In the genomic region with DNA sequence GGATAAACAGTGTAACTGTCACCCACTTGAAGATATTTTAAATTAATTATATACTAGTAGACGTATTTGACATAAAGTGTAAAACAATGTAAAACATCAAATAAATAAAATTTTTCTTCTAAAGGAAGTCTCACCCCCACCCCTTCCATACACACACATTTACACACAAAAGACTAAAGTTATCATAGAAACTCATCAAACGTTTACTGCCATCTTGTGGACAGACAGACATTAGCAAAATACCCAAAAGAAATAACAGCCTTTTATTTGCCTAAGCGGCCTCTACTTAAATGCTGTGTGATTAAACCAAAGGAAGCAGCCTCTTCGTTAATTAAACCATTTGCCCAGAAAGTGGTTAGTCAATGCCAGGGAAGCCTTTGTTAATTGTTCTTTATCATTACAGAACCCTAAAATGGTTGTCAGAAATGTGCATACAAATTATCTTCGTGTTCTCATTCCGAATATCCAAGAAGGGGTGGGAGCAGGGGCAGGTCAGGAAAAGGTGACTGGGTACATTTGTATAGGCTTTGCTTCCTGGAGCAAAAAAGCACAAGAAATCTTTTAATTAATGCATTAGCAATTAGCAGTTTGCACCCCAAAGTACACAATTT, we compare ENCODE assay signal across 8 cellular contexts.
DNase-seq lines count a peak whose midpoint lies in the region; ATAC-seq and TF ChIP-seq lines count a peak whose summit lies in the region.

No MANE protein-coding gene starts in this region.

- intact Hi-C loops in left cardiac atrium (cut with DNase I): loop anchor here (1.0 to 5.0 kb wide), 2 partner anchors 659 to 660 kb away; a partner anchor contains a TSS
- intact Hi-C loops in posterior vena cava (cut with DNase I): loop anchor here (2.0 to 5.0 kb wide), 2 partner anchors 659 to 660 kb away; a partner anchor contains a TSS

- no peak for ATAC-seq in left cardiac atrium
- ATAC-seq in foreskin keratinocyte: peak; percentile 46

- H3K79me2 ChIP-seq in SU-DHL-6 (ENCODE audit: insufficient read depth, low read length): no peaks in the 10 kb centered on the region

- DNase-seq in right atrium auricular region (ENCODE audit: low spot score): no peak
- no peak for DNase-seq in left cardiac atrium
- peak; percentile 68 for DNase-seq in M059J (ENCODE audit: low read depth)
- DNase-seq in foreskin keratinocyte: peak in 1 of 2 donors; percentile 44
- peak; percentile 17 for DNase-seq in skeletal muscle cell (ENCODE audit: low read depth)
- no peak for DNase-seq in posterior vena cava (ENCODE audit: low spot score)
- DNase-seq in NCI-H226: no peak

- no peaks in the 10 kb centered on the region for H3K4me1 ChIP-seq in right atrium auricular region
- no peaks in the 10 kb centered on the region for H3K4me1 ChIP-seq in foreskin keratinocyte

- H3K36me3 ChIP-seq in right atrium auricular region (no peaks in the 10 kb centered on the region), SU-DHL-6 (ENCODE audit: low read length) (no peaks in the 10 kb centered on the region)

- H3K4me3 ChIP-seq in right atrium auricular region (no peak overlapping the region), SU-DHL-6 (ENCODE audit: insufficient read depth, low read length, poor library complexity, severe bottlenecking) (no peak overlapping the region), skeletal muscle cell (ENCODE audit: low read depth, low read length) (no peak overlapping the region)

- TF ChIP-seq CTCF in right atrium auricular region (IDR thresholded peaks at IDR 0.05) (peak; percentile 36 to 77), SU-DHL-6 (IDR thresholded peaks at IDR 0.05; ENCODE audit: insufficient read depth, low read length, poor library complexity, severe bottlenecking) (peak; percentile 52), foreskin keratinocyte (conservative IDR thresholded peaks at IDR 0.05) (peak; percentile 84)

- H3K27me3 ChIP-seq in right atrium auricular region (no peaks in the 10 kb centered on the region), SU-DHL-6 (ENCODE audit: low read length) (no peaks in the 10 kb centered on the region), foreskin keratinocyte (no peaks in the 10 kb centered on the region)

- no peaks in the 10 kb centered on the region for H3K9me2 ChIP-seq in SU-DHL-6 (replicated peaks; ENCODE audit: insufficient read depth, low read length)

- H3F3A ChIP-seq in SU-DHL-6 (ENCODE audit: insufficient read depth): no peaks in the 10 kb centered on the region

- H4K20me1 ChIP-seq in SU-DHL-6 (ENCODE audit: low read depth, low read length): no peaks in the 10 kb centered on the region

- no peak overlapping the region for H3K4me2 ChIP-seq in SU-DHL-6 (ENCODE audit: low read depth, low read length, poor library complexity, severe bottlenecking)

- H2AFZ ChIP-seq in SU-DHL-6 (ENCODE audit: low read depth, low read length, severe bottlenecking): no peak overlapping the region

- H3K9ac ChIP-seq in SU-DHL-6 (ENCODE audit: low read length): no peak overlapping the region

- H3K9me3 ChIP-seq in right atrium auricular region: no peaks in the 10 kb centered on the region
- no peaks in the 10 kb centered on the region for H3K9me3 ChIP-seq in SU-DHL-6 (ENCODE audit: insufficient read depth, low read length)

- H3K27ac ChIP-seq in right atrium auricular region (no peak overlapping the region), SU-DHL-6 (ENCODE audit: low read depth, low read length) (no peak overlapping the region), foreskin keratinocyte (no peak overlapping the region)

Comparison
In these comparisons a context has a peak if more than half of its experiments do, and no peak if none do; other contexts are left out.
1. DNase-seq: peak in M059J (single experiment) and skeletal muscle cell (single experiment); none in right atrium auricular region (single experiment), left cardiac atrium (single experiment), posterior vena cava (single experiment) and NCI-H226 (single experiment).
2. Peak in every context shown above with its lines, with median percentiles within 50 percentile points of each other: CTCF ChIP-seq.